ENCODE assay signal across 10 cellular contexts in genomic region chr12:49548481-49548821, GRCh38. TPM values are rescaled to one million over a fixed set of nuclear protein-coding genes. Genes with fewer than 3 reads are reported as not detected.
A peak's percentile ranks its signal among the peaks of the same experiment; 100 is the strongest.
DNase-seq lines count a peak whose midpoint lies in the region; ATAC-seq, FAIRE-seq and TF ChIP-seq lines count a peak whose summit lies in the region.
"Had no signal": no experiment of that assay in that cellular context is flagged by ENCODE, and none has a peak within 500 bp of the region (broad histone marks: within the 10 kb centered on the region; RNA-seq: fewer than 3 reads in every experiment).

No MANE protein-coding gene starts in this region.

- H3K9me3 Mint-ChIP-seq in natural killer cell: no peaks in the 10 kb centered on the region

- no peaks in the 10 kb centered on the region for H3K36me3 ChIP-seq in right atrium auricular region
- H3K36me3 ChIP-seq in brain microvascular endothelial cell (replicated peaks): no peaks in the 10 kb centered on the region
- no peaks in the 10 kb centered on the region for H3K36me3 ChIP-seq in urinary bladder (ENCODE audit: insufficient read depth)

- H3K4me1 Mint-ChIP-seq in natural killer cell: peaks cover 0 to 17% of the 10 kb centered on the region in 2 donors

- H3K27ac ChIP-seq in right atrium auricular region (no peak overlapping the region), brain microvascular endothelial cell (no peak overlapping the region), urinary bladder (ENCODE audit: low read depth) (no peak overlapping the region)

- TF ChIP-seq CTCF in right atrium auricular region (IDR thresholded peaks at IDR 0.05) (no peak), brain microvascular endothelial cell (IDR thresholded peaks at IDR 0.05; ENCODE audit: low read depth, low read length, missing control alignments) (no peak), natural killer cell (IDR thresholded peaks at IDR 0.05) (no peak)

- H3K27me3 ChIP-seq in right atrium auricular region: no peaks in the 10 kb centered on the region
- peaks cover 3% of the 10 kb centered on the region for H3K27me3 ChIP-seq in brain microvascular endothelial cell (replicated peaks)

- in situ Hi-C loops in brain microvascular endothelial cell (cut with HindIII; ENCODE audit: low pct_ligation_motif_present, low sequenced_read_pairs): no loop called here

- FAIRE-seq in GM12892 (lab: Jason Lieb, UNC): no peak

- DNase-seq in cardiac septum (ENCODE audit: low spot score) (peak; percentile 67), right atrium auricular region (ENCODE audit: low spot score) (no peak), brain microvascular endothelial cell (no peak), natural killer cell (no peak), GM12892 (ENCODE audit: insufficient read length) (no peak), HuH-7 (ENCODE audit: low spot score) (no peak), occipital lobe (lab: John Stamatoyannopoulos, UW) (no peak)
- DNase-seq: NCI-H1694 treated with DMSO at 0.1 percent for 48 hours had no signal

- WGBS in urinary bladder: 42% methylated on average over 8 of the region's 8 CpGs

- H3K36me3 Mint-ChIP-seq in natural killer cell: no peaks in the 10 kb centered on the region

- H3K9me3 ChIP-seq in right atrium auricular region: no peaks in the 10 kb centered on the region

- peaks cover 0 to 25% of the 10 kb centered on the region in 2 donors for H3K4me1 ChIP-seq in right atrium auricular region
- no peaks in the 10 kb centered on the region for H3K4me1 ChIP-seq in urinary bladder (ENCODE audit: insufficient read depth)

- H3K27me3 Mint-ChIP-seq in natural killer cell (ENCODE audit: low read depth in 2 of 2): peaks cover 11 to 34% of the 10 kb centered on the region in 2 donors

- H3K4me3 Mint-ChIP-seq in natural killer cell: peak overlapping the region; percentile 63

- no peak overlapping the region for H3K27ac Mint-ChIP-seq in natural killer cell

- no peak for TF ChIP-seq POLR2A in GM12892 (IDR thresholded peaks at IDR 0.05; ENCODE audit: low read depth, low read length)

- peak overlapping the region in 1 of 2 donors; percentile 50 for H3K4me3 ChIP-seq in right atrium auricular region
- H3K4me3 ChIP-seq in brain microvascular endothelial cell (ENCODE audit: low read depth, low read length): peak overlapping the region; percentile 43
- peak overlapping the region; percentile 6 for H3K4me3 ChIP-seq in urinary bladder (ENCODE audit: low read depth, low read length)

- peak in 1 of 3 donors; percentile 18 for ATAC-seq in natural killer cell

- intact Hi-C loops in cardiac septum (cut with DNase I) (loop anchor here (2.0 kb wide), 1 partner anchor 32 kb away; no protein-coding TSS in a partner anchor), natural killer cell (cut with micrococcal nuclease) (no loop called here)

RNA-seq across cellular contexts. Expression of gene KCNH3, which starts 9.6 kb away (rescaled TPM):
- total RNA-seq in cardiac septum (0.97 TPM), right atrium auricular region (1 to 10 TPM in 1 of 2 donors, under 1 TPM in 1; 0.19 to 1.0 TPM), natural killer cell (1 to 10 TPM; 1.2 to 1.7 (median 1.6) TPM), urinary bladder (0.58 TPM), occipital lobe (7.5 TPM)
- 0.28 TPM for polyA plus RNA-seq in urinary bladder
- polyA plus RNA-seq in GM12892 (2012; ENCODE audit: missing spikeins): 0.36 TPM

RNA-seq across cellular contexts. Expression of gene MCRS1, which starts 19.5 kb away (rescaled TPM):
- total RNA-seq in cardiac septum (118 TPM), right atrium auricular region (10 to 100 TPM; 81.8 to 82.8 TPM), natural killer cell (10 to 100 TPM; 78.4 to 96.5 (median 83.9) TPM), urinary bladder (23.0 TPM), occipital lobe (29.9 TPM)
- polyA plus RNA-seq in urinary bladder: 48.3 TPM
- 36.5 TPM for polyA plus RNA-seq in GM12892 (2012; ENCODE audit: missing spikeins)

RNA-seq across cellular contexts. Expression of gene FAM186B, which starts 57.0 kb away (rescaled TPM):
- total RNA-seq in cardiac septum (0.48 TPM), right atrium auricular region (under 1 TPM in 1 of 2 donors, not detected in 1; 0.28 TPM), natural killer cell (under 1 TPM; 0.56 to 0.85 (median 0.77) TPM), urinary bladder (0.16 TPM), occipital lobe (not detected)
- polyA plus RNA-seq in urinary bladder: 0.25 TPM
- 1.9 TPM for polyA plus RNA-seq in GM12892 (2012; ENCODE audit: missing spikeins)
- total RNA-seq: epithelial cell of proximal tubule had no signal
